13 cellular contexts compared by ENCODE assay signal in the genomic region with DNA sequence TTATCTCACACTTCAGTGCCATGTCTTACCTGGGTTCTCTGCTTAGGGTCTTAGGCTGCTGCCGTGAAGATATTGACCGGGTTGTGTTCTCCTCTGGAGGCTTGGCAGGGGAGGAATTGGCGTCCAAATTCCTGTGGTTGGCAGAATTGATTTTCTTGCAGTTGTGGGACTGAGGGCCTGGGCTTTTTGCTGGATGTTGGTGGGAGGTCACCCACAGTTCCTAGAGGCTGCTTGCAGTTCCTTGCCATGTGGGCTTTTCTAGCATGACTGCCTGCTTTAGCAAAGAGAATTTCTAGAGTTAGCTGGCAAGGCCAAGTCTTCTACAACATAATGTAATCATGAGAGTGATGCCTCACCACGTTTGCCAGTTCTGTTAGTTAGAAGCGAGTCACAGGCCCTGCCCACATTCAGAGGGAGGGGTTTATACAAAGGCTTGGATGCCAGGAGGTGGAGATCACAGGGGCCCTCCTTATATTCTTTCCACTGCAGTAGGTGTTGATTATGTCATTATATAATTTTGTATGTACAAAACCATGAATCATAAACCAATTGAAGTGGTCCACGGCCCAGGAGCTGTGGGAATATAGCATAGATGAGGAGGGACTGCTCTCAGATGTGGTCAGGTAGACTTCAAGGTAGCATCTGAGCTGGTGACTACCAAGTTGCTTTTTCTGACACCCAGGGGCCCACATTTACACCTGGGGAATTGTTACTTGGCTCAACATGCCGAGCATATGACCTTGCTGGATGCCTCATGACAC.
DNase-seq lines count a peak whose midpoint lies in the region; ATAC-seq and TF ChIP-seq lines count a peak whose summit lies in the region.
"Had no signal": no experiment of that assay in that cellular context is flagged by ENCODE, and none has a peak within 500 bp of the region (broad histone marks: within the 10 kb centered on the region; RNA-seq: fewer than 3 reads in every experiment).

No MANE protein-coding gene starts in this region.

- TF ChIP-seq CTCF in HEK293 (tag by site-specific recombination; IDR thresholded peaks at IDR 0.05): no peak

- H3K4me3 ChIP-seq in HEK293 (ENCODE audit: low read depth, low read length): no peak overlapping the region

- H3K4me1 ChIP-seq in HEK293 (ENCODE audit: control insufficient read depth, insufficient read depth, low read length): no peaks in the 10 kb centered on the region

- H3K36me3 ChIP-seq in HEK293 (ENCODE audit: control insufficient read depth in 2 of 2, insufficient read depth in 1 of 2, low read length in 2 of 2): no peaks in the 10 kb centered on the region
- H3K36me3 ChIP-seq: neutrophil had no signal

- no peaks in the 10 kb centered on the region for H3K9me3 ChIP-seq in HEK293 (ENCODE audit: control insufficient read depth, insufficient read depth, low read depth, low read length)
- H3K9me3 ChIP-seq: neutrophil had no signal

- no peak overlapping the region for H3K27ac ChIP-seq in HEK293 (ENCODE audit: extremely low read depth, low read depth, low read length)
- H3K27ac ChIP-seq: neutrophil had no signal

- peak; percentile 65 for DNase-seq in activated CD4-positive, alpha-beta T cell treated with anti-CD3 and anti-CD28 coated beads for 48 hours
- no peak for DNase-seq in activated CD4-positive, alpha-beta T cell treated with anti-CD3 and anti-CD28 coated beads, Interleukin-2, amount 50 U/mL, for 1 hour
- DNase-seq in astrocyte of the hippocampus (ENCODE audit: low read depth, low spot score) (peak; percentile 16), NCI-H82 (lab: John Stamatoyannopoulos, UW) (no peak)
- DNase-seq in stimulated activated CD4-positive, alpha-beta T cell treated with anti-CD3 and anti-CD28 coated beads, Interleukin-1b, Interleukin-23, amount 100 ng/mL, for 48 hours: peak; percentile 59
- no peak for DNase-seq in activated CD8-positive, alpha-beta memory T cell treated with anti-CD3 and anti-CD28 coated beads for 24 hours
- DNase-seq: activated gamma-delta T cell; H9; NCI-H1436; stimulated activated naive B cell treated with anti-CD40 and anti-IgM and Interleukin-4, amounts not matched to agents 10 μg/mL and 1 μg/mL and 100 μg/mL, for 72 hours had no signal

- CTCF ChIA-PET in HEK293 (lab: Yijun Ruan, JAX): interaction anchor here (0.6 to 6.6 kb wide), 14 partner anchors 9 to 1281 kb away, joined by 3 to 63 read pairs (median 3); partner anchors contain the start of gene SLC6A17

- ATAC-seq in GM21723 (IDR thresholded peaks at IDR 0.05; ENCODE audit: unreplicated experiment): no peak
- ATAC-seq: stimulated activated naive B cell treated with anti-CD40 and anti-IgM and Interleukin-4, amounts not matched to agents 10 μg/mL and 1 μg/mL and 100 μg/mL, for 72 hours had no signal

- POLR2A ChIA-PET in HEK293 (lab: Yijun Ruan, JAX): no interaction called here

TF ChIP-seq in HEK293, 187 proteins besides CTCF, POLR2A, EP300 and RAD21:
- TF ChIP-seq ZNF157 (tag by site-specific recombination; IDR thresholded peaks at IDR 0.05) (no peak), ZFHX2 (tag by site-specific recombination; conservative IDR thresholded peaks at IDR 0.05) (peak; percentile 31), ZBTB49 (tag by site-specific recombination; IDR thresholded peaks at IDR 0.05; ENCODE audit: low read depth) (no peak), KLF17 (tag by site-specific recombination; IDR thresholded peaks at IDR 0.05) (0 out of 2 replicates have a peak, but pooled peaks have one; percentile 10), EGR2 (tag by site-specific recombination; IDR thresholded peaks at IDR 0.05; ENCODE audit: low read depth) (peak; percentile 45)
- TF ChIP-seq, protein P1, sequence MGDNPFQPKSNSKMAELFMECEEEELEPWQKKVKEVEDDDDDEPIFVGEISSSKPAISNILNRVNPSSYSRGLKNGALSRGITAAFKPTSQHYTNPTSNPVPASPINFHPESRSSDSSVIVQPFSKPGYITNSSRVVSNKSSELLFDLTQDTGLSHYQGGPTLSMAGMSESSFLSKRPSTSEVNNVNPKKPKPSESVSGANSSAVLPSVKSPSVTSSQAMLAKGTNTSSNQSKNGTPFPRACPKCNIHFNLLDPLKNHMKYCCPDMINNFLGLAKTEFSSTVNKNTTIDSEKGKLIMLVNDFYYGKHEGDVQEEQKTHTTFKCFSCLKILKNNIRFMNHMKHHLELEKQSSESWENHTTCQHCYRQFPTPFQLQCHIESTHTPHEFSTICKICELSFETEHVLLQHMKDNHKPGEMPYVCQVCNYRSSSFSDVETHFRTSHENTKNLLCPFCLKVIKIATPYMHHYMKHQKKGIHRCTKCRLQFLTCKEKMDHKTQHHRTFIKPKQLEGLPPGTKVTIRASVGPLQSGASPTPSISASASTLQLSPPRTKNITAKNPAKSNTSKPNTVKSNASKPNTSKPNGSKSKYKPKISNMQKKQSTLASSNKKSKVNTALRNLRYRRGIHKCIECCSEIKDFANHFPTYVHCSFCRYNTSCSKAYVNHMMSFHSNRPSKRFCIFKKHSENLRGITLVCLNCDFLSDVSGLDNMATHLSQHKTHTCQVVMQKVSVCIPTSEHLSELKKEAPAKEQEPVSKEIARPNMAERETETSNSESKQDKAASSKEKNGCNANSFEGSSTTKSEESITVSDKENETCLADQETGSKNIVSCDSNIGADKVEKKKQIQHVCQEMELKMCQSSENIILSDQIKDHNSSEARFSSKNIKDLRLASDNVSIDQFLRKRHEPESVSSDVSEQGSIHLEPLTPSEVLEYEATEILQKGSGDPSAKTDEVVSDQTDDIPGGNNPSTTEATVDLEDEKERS (tag by site-specific recombination; IDR thresholded peaks at IDR 0.05): no peak

Comparison
In these comparisons a context has a peak if more than half of its experiments do, and no peak if none do; other contexts are left out.
1. DNase-seq: peak in activated CD4-positive, alpha-beta T cell treated with anti-CD3 and anti-CD28 coated beads for 48 hours (single experiment), astrocyte of the hippocampus (single experiment) and stimulated activated CD4-positive, alpha-beta T cell treated with anti-CD3 and anti-CD28 coated beads, Interleukin-1b, Interleukin-23, amount 100 ng/mL, for 48 hours (single experiment); none in activated CD4-positive, alpha-beta T cell treated with anti-CD3 and anti-CD28 coated beads, Interleukin-2, amount 50 U/mL, for 1 hour (single experiment), activated CD8-positive, alpha-beta memory T cell treated with anti-CD3 and anti-CD28 coated beads for 24 hours (single experiment) and NCI-H82 (single experiment).